Comparison of ENCODE assay signal across 1 cellular context in genomic region chr12:132603240-132604107, GRCh38.
TF ChIP-seq lines count a peak whose summit lies in the region.

No MANE protein-coding gene starts in this region.

TF ChIP-seq in GM12878, 131 proteins besides CTCF, POLR2A, EP300 and RAD21 (continued from another document):
- no peak for TF ChIP-seq SKIL (IDR thresholded peaks at IDR 0.05; ENCODE audit: low read depth, poor library complexity, severe bottlenecking)
- TF ChIP-seq FOS (IDR thresholded peaks at IDR 0.05; ENCODE audit: borderline replicate concordance, extremely low read depth, insufficient read length) = no peak
- no peak for TF ChIP-seq ZSCAN29 (IDR thresholded peaks at IDR 0.05)
